In the genomic region with DNA sequence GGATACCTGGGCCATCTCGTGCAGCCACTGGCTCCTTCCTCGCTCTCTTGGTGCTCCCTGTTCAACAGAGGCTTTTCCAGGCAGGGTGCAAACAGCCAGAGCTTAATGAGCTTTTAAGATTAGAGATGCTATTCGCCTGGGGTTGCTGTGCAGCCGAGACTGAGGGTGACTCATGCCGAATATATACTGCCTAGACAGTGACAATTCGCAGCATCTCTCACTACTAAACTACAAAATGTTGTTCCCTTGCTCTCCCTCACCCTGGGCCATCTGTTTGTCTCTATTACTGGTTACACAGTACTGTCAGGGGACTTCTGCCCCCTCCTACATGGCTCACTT, we compare ENCODE assay signal across 13 cellular contexts. TPM values are rescaled to one million over a fixed set of nuclear protein-coding genes. Genes with fewer than 3 reads are reported as not detected.
DNase-seq lines count a peak whose midpoint lies in the region; ATAC-seq, FAIRE-seq and TF ChIP-seq lines count a peak whose summit lies in the region.
"Had no signal": no experiment of that assay in that cellular context is flagged by ENCODE, and none has a peak within 500 bp of the region (broad histone marks: within the 10 kb centered on the region; RNA-seq: fewer than 3 reads in every experiment).

No MANE protein-coding gene starts in this region.

- no peak for TF ChIP-seq POLR2A in GM12891 (IDR thresholded peaks at IDR 0.05; ENCODE audit: low read depth, low read length)

- no TSS peak for BruUV-seq in A673 (replicated peaks; lab: Mats Ljungman, UMichigan)

- no peaks in the 10 kb centered on the region for H3K36me3 ChIP-seq in A673 (ENCODE audit: insufficient read depth, low read length, poor library complexity, severe bottlenecking)
- H3K36me3 ChIP-seq: colonic mucosa had no signal

- H3K27ac ChIP-seq in A673 (ENCODE audit: low read depth, low read length, poor library complexity, severe bottlenecking) (no peak overlapping the region), foreskin keratinocyte (no peak overlapping the region)
- H3K27ac ChIP-seq: colonic mucosa had no signal

- FAIRE-seq in GM12891 (lab: Jason Lieb, UNC) = no peak
- FAIRE-seq: GM12878 had no signal

- CTCF ChIA-PET in A673 (lab: Charles Lee) = no interaction called here

- peaks cover 16% of the 10 kb centered on the region for H3K9me3 ChIP-seq in A673 (ENCODE audit: low read depth, low read length, poor library complexity, severe bottlenecking)
- H3K9me3 ChIP-seq: colonic mucosa had no signal

- TF ChIP-seq CTCF in A673 (conservative IDR thresholded peaks at IDR 0.05; ENCODE audit: low read depth, low read length) (no peak), foreskin keratinocyte (conservative IDR thresholded peaks at IDR 0.05) (no peak)

- intact Hi-C loops in A673 (cut with micrococcal nuclease; ENCODE audit: unreplicated experiment) = no loop called here

- DNase-seq in A673 (ENCODE audit: low spot score) (peak; percentile 46), EH (ENCODE audit: low read depth) (peak; percentile 44), foreskin keratinocyte (no peak), AG20443 (ENCODE audit: low spot score) (no peak), GM12891 (ENCODE audit: insufficient read length, low spot score) (no peak), globus pallidus (ENCODE audit: low spot score) (no peak)
- no peak for DNase-seq in activated naive CD4-positive, alpha-beta T cell treated with anti-CD3 and anti-CD28 coated beads, Interleukin-2, amount 50 U/mL, for 16 hours
- DNase-seq: Calu3, colonic mucosa, HCEC 1CT, NCI-H2081 treated with DMSO at 0.1 percent for 48 hours had no signal

- no peak overlapping the region for H3K4me3 ChIP-seq in A673 (ENCODE audit: low read depth, low read length, poor library complexity, severe bottlenecking)
- H3K4me3 ChIP-seq: colonic mucosa, GM12878 had no signal

- H3K27me3 ChIP-seq in A673 (replicated peaks; ENCODE audit: insufficient read depth, low read depth, low read length, poor library complexity) (no peaks in the 10 kb centered on the region), foreskin keratinocyte (no peaks in the 10 kb centered on the region)
- H3K27me3 ChIP-seq: colonic mucosa had no signal

- POLR2A ChIA-PET in A673 (lab: Charles Lee; ENCODE audit: low non-redundant PET) = no interaction called here

- ATAC-seq in SK-N-SH treated with all-trans-retinoic acid at 6 μM for 48 hours = peak; percentile 93
- peak; percentile 51 for ATAC-seq in foreskin keratinocyte
- ATAC-seq: GM12878 had no signal

- H3K4me1 ChIP-seq in A673 (ENCODE audit: insufficient read depth, low read length, poor library complexity, severe bottlenecking) (no peaks in the 10 kb centered on the region), foreskin keratinocyte (no peaks in the 10 kb centered on the region)
- H3K4me1 ChIP-seq: colonic mucosa had no signal

TF ChIP-seq in SK-N-SH treated with all-trans-retinoic acid at 6 μM for 48 hours, 23 proteins besides CTCF, POLR2A, EP300 and RAD21:
- TF ChIP-seq ISL1 (CRISPR knock-in tag; IDR thresholded peaks at IDR 0.05) (0 out of 2 replicates have a peak, but pooled peaks have one; percentile 13), SNAI2 (CRISPR knock-in tag; IDR thresholded peaks at IDR 0.05) (no peak)

TF ChIP-seq in GM12891, 5 proteins besides CTCF, POLR2A, EP300 and RAD21:
- TF ChIP-seq POLR2AphosphoS5 (IDR thresholded peaks at IDR 0.05; ENCODE audit: low read depth, low read length) = no peak
- TF ChIP-seq POU2F2 (IDR thresholded peaks at IDR 0.05; ENCODE audit: low read depth, low read length) = no peak
- TF ChIP-seq SPI1 (IDR thresholded peaks at IDR 0.05; ENCODE audit: low read depth, low read length) = no peak
- no peak for TF ChIP-seq PAX5 (IDR thresholded peaks at IDR 0.05; ENCODE audit: insufficient read depth, low read length, severe bottlenecking)
- no peak for TF ChIP-seq TAF1 (IDR thresholded peaks at IDR 0.05; ENCODE audit: low read depth, low read length)

RNA-seq across cellular contexts. Expression of gene TESC, which starts 26.0 kb away (rescaled TPM):
- total RNA-seq in A673 (2021) (not detected in 2 replicates), foreskin keratinocyte (not detected in 2 replicates)
- polyA plus RNA-seq in foreskin keratinocyte = 0.13 TPM in 1 of 2 replicates, not detected in the other
- polyA plus RNA-seq in GM12891 (2012; ENCODE audit: low read depth, missing spikeins) = 12.6 TPM

Comparison
In these comparisons a context has a peak if more than half of its experiments do, and no peak if none do; other contexts are left out.
1. DNase-seq: peak in A673 (single experiment) and EH (single experiment); none in foreskin keratinocyte (0 of 2), AG20443 (single experiment), GM12891 (single experiment), globus pallidus (single experiment) and activated naive CD4-positive, alpha-beta T cell treated with anti-CD3 and anti-CD28 coated beads, Interleukin-2, amount 50 U/mL, for 16 hours (single experiment).